ENCODE assay signal across 8 cellular contexts in genomic region chr2:143513081-143513480, GRCh38.
DNase-seq lines count a peak whose midpoint lies in the region; ATAC-seq and TF ChIP-seq lines count a peak whose summit lies in the region.

No MANE protein-coding gene starts in this region.

- H3K36me3 ChIP-seq in ACC112 (ENCODE audit: insufficient read depth, low read length), result no peaks in the 10 kb centered on the region

- no peaks in the 10 kb centered on the region for H3K79me2 ChIP-seq in ACC112 (ENCODE audit: control insufficient read depth, insufficient read depth, low read length, unreplicated experiment)

- no peaks in the 10 kb centered on the region for H3K4me1 ChIP-seq in ACC112 (ENCODE audit: control insufficient read depth, insufficient read depth, low read length, unreplicated experiment)

- peak overlapping the region; percentile 36 for H2AFZ ChIP-seq in ACC112 (ENCODE audit: low read length, unreplicated experiment)

- DNase-seq in GM12864 (ENCODE audit: low read depth) (no peak), OCI-M1 (lab: John Stamatoyannopoulos, UW) (peak; percentile 21), epidermal melanocyte (ENCODE audit: insufficient read length, low spot score) (peak; percentile 21), mucosa of gallbladder (ENCODE audit: low spot score) (peak; percentile 34), mesenteric fat pad (ENCODE audit: low spot score) (no peak)

- H3K27ac ChIP-seq in ACC112 (ENCODE audit: low read depth, low read length), result no peak overlapping the region

- ATAC-seq in HG02973 (IDR thresholded peaks at IDR 0.05; ENCODE audit: unreplicated experiment), result peak; percentile 90
- no peak for ATAC-seq in GM19324 (IDR thresholded peaks at IDR 0.05; ENCODE audit: low FRiP score, unreplicated experiment)

- no peak overlapping the region for H3K4me3 ChIP-seq in ACC112 (ENCODE audit: low read depth, low read length)
- no peak overlapping the region for H3K4me3 ChIP-seq in GM12864 (ENCODE audit: low read depth, low read length)

- TF ChIP-seq CTCF in GM12864 (IDR thresholded peaks at IDR 0.05; ENCODE audit: low read depth, low read length, missing control alignments), result peak; percentile 73

- no peaks in the 10 kb centered on the region for H3K27me3 ChIP-seq in ACC112 (ENCODE audit: insufficient read depth, low read length)

Comparison
In these comparisons a context has a peak if more than half of its experiments do, and no peak if none do; other contexts are left out.
1. DNase-seq: peak in OCI-M1 (single experiment), epidermal melanocyte (single experiment) and mucosa of gallbladder (single experiment); none in GM12864 (single experiment) and mesenteric fat pad (single experiment).